8 cellular contexts compared by ENCODE assay signal in the genomic region with DNA sequence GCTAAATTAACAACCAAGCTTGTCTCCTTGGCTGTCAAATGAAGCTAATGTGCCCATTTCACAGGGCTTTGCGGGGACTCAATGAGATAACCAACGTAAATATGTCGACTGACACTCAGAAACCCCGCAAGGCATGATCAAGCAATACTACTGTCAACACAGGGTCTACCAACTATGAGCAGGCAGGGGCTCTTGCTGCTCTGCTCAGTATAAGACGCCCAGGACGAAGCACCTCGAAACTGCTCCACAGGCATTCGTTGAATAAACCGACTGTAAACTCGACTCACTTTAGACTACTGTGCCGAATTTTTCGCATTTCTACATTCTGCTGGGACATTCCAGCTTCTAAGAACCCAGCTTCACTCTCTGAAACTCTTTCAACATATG. TPM values are rescaled to one million over a fixed set of nuclear protein-coding genes. Genes with fewer than 3 reads are reported as not detected.
A peak's percentile ranks its signal among the peaks of the same experiment; 100 is the strongest.
DNase-seq lines count a peak whose midpoint lies in the region; ATAC-seq and TF ChIP-seq lines count a peak whose summit lies in the region.

No MANE protein-coding gene starts in this region.

- no peaks in the 10 kb centered on the region for H4K20me1 ChIP-seq in PC-9 (ENCODE audit: insufficient read depth)

- H3K9me3 ChIP-seq in PC-9 (ENCODE audit: insufficient read depth, low read depth) (no peaks in the 10 kb centered on the region), esophagus (ENCODE audit: control insufficient read depth in 2 of 2, insufficient read depth in 1 of 2, low read depth in 1 of 2, low read length in 1 of 2) (no peaks in the 10 kb centered on the region)

- H3K27me3 ChIP-seq in PC-9 (ENCODE audit: insufficient read depth, low read depth) (no peaks in the 10 kb centered on the region), esophagus (ENCODE audit: control insufficient read depth in 1 of 2, insufficient read depth in 2 of 2, low read length in 2 of 2) (no peaks in the 10 kb centered on the region)

- intact Hi-C loops in PC-9 (cut with micrococcal nuclease; ENCODE audit: unreplicated experiment), result loop anchor here (2.0 to 10.0 kb wide), 2 partner anchors 1068 to 1596 kb away; a partner anchor contains a TSS

- H3K27me3 Mint-ChIP-seq in progenitor cell of endocrine pancreas, result no peaks in the 10 kb centered on the region

- no peak for ATAC-seq in HG02571 (IDR thresholded peaks at IDR 0.05; ENCODE audit: unreplicated experiment)
- no peak for ATAC-seq in GM18867 (IDR thresholded peaks at IDR 0.05; ENCODE audit: unreplicated experiment)

- H3K4me3 ChIP-seq in GM12875 (ENCODE audit: low read depth, low read length), result peak overlapping the region; percentile 8
- H3K4me3 ChIP-seq in PC-9, result peak overlapping the region; percentile 90
- H3K4me3 ChIP-seq in esophagus (ENCODE audit: low read depth in 1 of 2, low read length in 2 of 2), result peak overlapping the region; percentile 66 to 72

- DNase-seq in PC-9 (no peak), progenitor cell of endocrine pancreas (ENCODE audit: low spot score, unreplicated experiment) (no peak), NCI-H187 treated with DMSO at 0.1 percent for 48 hours (lab: John Stamatoyannopoulos, UW) (no peak), germinal center (ENCODE audit: low spot score) (no peak)

- 0 out of 2 replicates have a peak, but pooled peaks cover 5% of the 10 kb centered on the region for H3K4me1 ChIP-seq in PC-9 (replicated peaks; ENCODE audit: insufficient read depth)
- H3K4me1 ChIP-seq in esophagus (ENCODE audit: control insufficient read depth in 2 of 2, insufficient read depth in 2 of 2, low read length in 1 of 2), result peaks cover 0 to 2% of the 10 kb centered on the region in 2 donors

- H3F3A ChIP-seq in PC-9 (ENCODE audit: insufficient read depth, low read depth), result no peaks in the 10 kb centered on the region

- CTCF ChIA-PET in PC-9 (lab: Charles Lee), result interaction anchor here (0.8 kb wide), 1 partner anchor 1741 kb away, joined by 12 read pairs; no protein-coding TSS in a partner anchor

- BruUV-seq in PC-9 (replicated peaks; lab: Mats Ljungman, UMichigan), result no TSS peak

- H3K9me2 ChIP-seq in PC-9 (ENCODE audit: insufficient read depth), result no peaks in the 10 kb centered on the region

- peaks cover 5% of the 10 kb centered on the region for H3K9me3 Mint-ChIP-seq in progenitor cell of endocrine pancreas (ENCODE audit: low read depth)

- WGBS in esophagus, 2 donors, result 42 to 44% methylated on average over 12 of the region's 12 CpGs

- H3K4me3 Mint-ChIP-seq in progenitor cell of endocrine pancreas (ENCODE audit: low read depth), result peak overlapping the region; percentile 98

- H3K79me2 ChIP-seq in PC-9 (ENCODE audit: low read depth), result no peaks in the 10 kb centered on the region

- POLR2A ChIA-PET in PC-9 (lab: Charles Lee; ENCODE audit: unreplicated experiment), result interaction anchor here (0.9 kb wide), 1 partner anchor 285 kb away, joined by 5 read pairs; no protein-coding TSS in a partner anchor

- H3K36me3 ChIP-seq in PC-9 (ENCODE audit: low read depth), result no peaks in the 10 kb centered on the region
- H3K36me3 ChIP-seq in esophagus (ENCODE audit: control insufficient read depth in 2 of 2, insufficient read depth in 2 of 2, low read length in 1 of 2), result peaks cover 0 to 2% of the 10 kb centered on the region in 2 donors

- no peak overlapping the region for H3K27ac ChIP-seq in PC-9
- peak overlapping the region in 1 of 2 donors; percentile 55 for H3K27ac ChIP-seq in esophagus (ENCODE audit: low read depth in 2 of 2, low read length in 1 of 2)

- peak overlapping the region; percentile 88 for H3K4me2 ChIP-seq in PC-9

- H3K27ac Mint-ChIP-seq in progenitor cell of endocrine pancreas, result peak overlapping the region; percentile 97

- peaks cover 6% of the 10 kb centered on the region for H3K4me1 Mint-ChIP-seq in progenitor cell of endocrine pancreas (ENCODE audit: low read depth)

- TF ChIP-seq CTCF in GM12875 (IDR thresholded peaks at IDR 0.05; ENCODE audit: borderline replicate concordance, insufficient read depth, low read depth, low read length) (no peak), PC-9 (conservative IDR thresholded peaks at IDR 0.05) (no peak), progenitor cell of endocrine pancreas (IDR thresholded peaks at IDR 0.05; ENCODE audit: unreplicated experiment) (no peak)

- H2AFZ ChIP-seq in PC-9, result peak overlapping the region; percentile 96

- H3K36me3 Mint-ChIP-seq in progenitor cell of endocrine pancreas (ENCODE audit: insufficient read depth), result peaks cover 3% of the 10 kb centered on the region

RNA-seq across cellular contexts. Expression of a gene that starts 55.0 kb away (rescaled TPM):
- not detected in 2 replicates for total RNA-seq in PC-9 (2021)
- not detected for polyA plus RNA-seq in esophagus
- total RNA-seq in progenitor cell of endocrine pancreas, result not detected in 2 replicates

Comparison
In these comparisons a context has a peak if more than half of its experiments do, and no peak if none do; other contexts are left out.
1. H3K4me3 ChIP-seq: peak in every context shown above with its lines; median percentile 90 in PC-9; 69 in esophagus; 8 in GM12875.